ENCODE assay signal across 27 cellular contexts in the genomic region with DNA sequence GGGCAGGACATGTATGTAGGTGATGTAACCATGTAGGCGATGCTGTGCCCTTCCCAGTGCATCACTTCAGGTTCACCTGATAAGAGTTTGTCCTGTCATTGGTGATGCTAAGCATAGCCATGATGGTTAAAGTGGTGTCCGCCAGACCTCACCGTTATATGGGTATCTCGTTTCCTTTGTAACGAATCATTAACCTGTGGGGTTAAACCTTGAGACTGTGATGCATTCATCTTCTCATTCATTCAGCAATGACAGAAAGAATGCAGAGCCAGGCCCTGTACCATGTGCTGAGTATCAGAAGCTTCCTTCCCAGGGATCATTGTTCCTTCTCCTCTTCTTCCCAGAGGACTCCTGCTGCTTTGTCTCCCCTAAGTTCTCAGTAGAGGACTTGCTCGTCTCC.
"Had no signal": no experiment of that assay in that cellular context is flagged by ENCODE, and none has a peak within 500 bp of the region (broad histone marks: within the 10 kb centered on the region; RNA-seq: fewer than 3 reads in every experiment).

No MANE protein-coding gene starts in this region.

- H3K4me3 Mint-ChIP-seq: dendritic cell treated with granulocyte-macrophage colony-stimulating factor and Interleukin-4, amounts not matched to agents 40 ng/mL and 50 ng/mL, for 4 days; effector memory CD8-positive, alpha-beta T cell; endodermal cell had no signal

- FAIRE-seq: colon, endometrium, endothelial cell of umbilical vein, frontal cortex had no signal

- H3K36me3 ChIP-seq: colonic mucosa, esophagus muscularis mucosa, esophagus squamous epithelium, gastrocnemius medialis, gastroesophageal sphincter, heart left ventricle, heart right ventricle had no signal

- H3K4me3 ChIP-seq: colonic mucosa, coronary artery, dorsolateral prefrontal cortex, esophagus muscularis mucosa, esophagus squamous epithelium, gastrocnemius medialis, gastroesophageal sphincter, heart left ventricle, heart right ventricle had no signal

- H3K27me3 ChIP-seq: colonic mucosa, esophagus muscularis mucosa, foreskin keratinocyte, gastrocnemius medialis, gastroesophageal sphincter had no signal

- H3K27me3 Mint-ChIP-seq: dendritic cell treated with granulocyte-macrophage colony-stimulating factor and Interleukin-4, amounts not matched to agents 40 ng/mL and 50 ng/mL, for 4 days had no signal

- H3K9me3 Mint-ChIP-seq: dendritic cell treated with granulocyte-macrophage colony-stimulating factor and Interleukin-4, amounts not matched to agents 40 ng/mL and 50 ng/mL, for 4 days; endodermal cell had no signal

- DNase-seq: colonic mucosa; cortex of kidney; dermis blood vessel endothelial cell; dorsolateral prefrontal cortex; effector CD4-positive, alpha-beta T cell; effector CD8-positive, alpha-beta T cell; effector memory CD4-positive, alpha-beta T cell; effector memory CD8-positive, alpha-beta T cell; endodermal cell; erythroblast; esophagus squamous epithelium; foreskin fibroblast; foreskin keratinocyte; foreskin melanocyte; gastrocnemius medialis; glutamatergic neuron; head of caudate nucleus; heart left ventricle; heart right ventricle had no signal

- H3K27ac Mint-ChIP-seq: dendritic cell treated with granulocyte-macrophage colony-stimulating factor and Interleukin-4, amounts not matched to agents 40 ng/mL and 50 ng/mL, for 4 days; effector memory CD8-positive, alpha-beta T cell; endodermal cell had no signal
